In genomic region chr3:185936814-185937688, GRCh38 we compare ENCODE assay signal across 1 cellular context.
TF ChIP-seq lines count a peak whose summit lies in the region.

No MANE protein-coding gene starts in this region.

TF ChIP-seq in WTC11, 78 proteins besides CTCF, POLR2A, EP300 and RAD21 (continued from another document):
- TF ChIP-seq ARID4B (CRISPR knock-in tag; IDR thresholded peaks at IDR 0.05; ENCODE audit: borderline replicate concordance): no peak; the same call in 1 of the 2 replicates
- TF ChIP-seq PRRX2 (CRISPR knock-in tag; IDR thresholded peaks at IDR 0.05): peak; percentile 29
- TF ChIP-seq SOX15 (CRISPR knock-in tag; IDR thresholded peaks at IDR 0.05): no peak
- TF ChIP-seq EMX1 (CRISPR knock-in tag; IDR thresholded peaks at IDR 0.05): peak; percentile 83
- TF ChIP-seq, protein P1, sequence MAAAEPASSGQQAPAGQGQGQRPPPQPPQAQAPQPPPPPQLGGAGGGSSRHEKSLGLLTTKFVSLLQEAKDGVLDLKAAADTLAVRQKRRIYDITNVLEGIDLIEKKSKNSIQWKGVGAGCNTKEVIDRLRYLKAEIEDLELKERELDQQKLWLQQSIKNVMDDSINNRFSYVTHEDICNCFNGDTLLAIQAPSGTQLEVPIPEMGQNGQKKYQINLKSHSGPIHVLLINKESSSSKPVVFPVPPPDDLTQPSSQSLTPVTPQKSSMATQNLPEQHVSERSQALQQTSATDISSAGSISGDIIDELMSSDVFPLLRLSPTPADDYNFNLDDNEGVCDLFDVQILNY (CRISPR knock-in tag; IDR thresholded peaks at IDR 0.05): 0 out of 2 replicates have a peak, but pooled peaks have one; percentile 38
- TF ChIP-seq, protein P2, sequence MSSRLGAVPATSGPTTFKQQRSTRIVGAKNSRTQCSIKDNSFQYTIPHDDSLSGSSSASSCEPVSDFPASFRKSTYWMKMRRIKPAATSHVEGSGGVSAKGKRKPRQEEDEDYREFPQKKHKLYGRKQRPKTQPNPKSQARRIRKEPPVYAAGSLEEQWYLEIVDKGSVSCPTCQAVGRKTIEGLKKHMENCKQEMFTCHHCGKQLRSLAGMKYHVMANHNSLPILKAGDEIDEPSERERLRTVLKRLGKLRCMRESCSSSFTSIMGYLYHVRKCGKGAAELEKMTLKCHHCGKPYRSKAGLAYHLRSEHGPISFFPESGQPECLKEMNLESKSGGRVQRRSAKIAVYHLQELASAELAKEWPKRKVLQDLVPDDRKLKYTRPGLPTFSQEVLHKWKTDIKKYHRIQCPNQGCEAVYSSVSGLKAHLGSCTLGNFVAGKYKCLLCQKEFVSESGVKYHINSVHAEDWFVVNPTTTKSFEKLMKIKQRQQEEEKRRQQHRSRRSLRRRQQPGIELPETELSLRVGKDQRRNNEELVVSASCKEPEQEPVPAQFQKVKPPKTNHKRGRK (CRISPR knock-in tag; IDR thresholded peaks at IDR 0.05; ENCODE audit: borderline replicate concordance): 0 out of 2 replicates have a peak, but pooled peaks have one; percentile 15
- TF ChIP-seq, protein P3, sequence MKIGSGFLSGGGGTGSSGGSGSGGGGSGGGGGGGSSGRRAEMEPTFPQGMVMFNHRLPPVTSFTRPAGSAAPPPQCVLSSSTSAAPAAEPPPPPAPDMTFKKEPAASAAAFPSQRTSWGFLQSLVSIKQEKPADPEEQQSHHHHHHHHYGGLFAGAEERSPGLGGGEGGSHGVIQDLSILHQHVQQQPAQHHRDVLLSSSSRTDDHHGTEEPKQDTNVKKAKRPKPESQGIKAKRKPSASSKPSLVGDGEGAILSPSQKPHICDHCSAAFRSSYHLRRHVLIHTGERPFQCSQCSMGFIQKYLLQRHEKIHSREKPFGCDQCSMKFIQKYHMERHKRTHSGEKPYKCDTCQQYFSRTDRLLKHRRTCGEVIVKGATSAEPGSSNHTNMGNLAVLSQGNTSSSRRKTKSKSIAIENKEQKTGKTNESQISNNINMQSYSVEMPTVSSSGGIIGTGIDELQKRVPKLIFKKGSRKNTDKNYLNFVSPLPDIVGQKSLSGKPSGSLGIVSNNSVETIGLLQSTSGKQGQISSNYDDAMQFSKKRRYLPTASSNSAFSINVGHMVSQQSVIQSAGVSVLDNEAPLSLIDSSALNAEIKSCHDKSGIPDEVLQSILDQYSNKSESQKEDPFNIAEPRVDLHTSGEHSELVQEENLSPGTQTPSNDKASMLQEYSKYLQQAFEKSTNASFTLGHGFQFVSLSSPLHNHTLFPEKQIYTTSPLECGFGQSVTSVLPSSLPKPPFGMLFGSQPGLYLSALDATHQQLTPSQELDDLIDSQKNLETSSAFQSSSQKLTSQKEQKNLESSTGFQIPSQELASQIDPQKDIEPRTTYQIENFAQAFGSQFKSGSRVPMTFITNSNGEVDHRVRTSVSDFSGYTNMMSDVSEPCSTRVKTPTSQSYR (CRISPR knock-in tag; IDR thresholded peaks at IDR 0.05): peak; percentile 89
- TF ChIP-seq, protein P4, sequence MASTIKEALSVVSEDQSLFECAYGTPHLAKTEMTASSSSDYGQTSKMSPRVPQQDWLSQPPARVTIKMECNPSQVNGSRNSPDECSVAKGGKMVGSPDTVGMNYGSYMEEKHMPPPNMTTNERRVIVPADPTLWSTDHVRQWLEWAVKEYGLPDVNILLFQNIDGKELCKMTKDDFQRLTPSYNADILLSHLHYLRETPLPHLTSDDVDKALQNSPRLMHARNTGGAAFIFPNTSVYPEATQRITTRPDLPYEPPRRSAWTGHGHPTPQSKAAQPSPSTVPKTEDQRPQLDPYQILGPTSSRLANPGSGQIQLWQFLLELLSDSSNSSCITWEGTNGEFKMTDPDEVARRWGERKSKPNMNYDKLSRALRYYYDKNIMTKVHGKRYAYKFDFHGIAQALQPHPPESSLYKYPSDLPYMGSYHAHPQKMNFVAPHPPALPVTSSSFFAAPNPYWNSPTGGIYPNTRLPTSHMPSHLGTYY (CRISPR knock-in tag; IDR thresholded peaks at IDR 0.05): peak; percentile 76; the same call in 1 of the 2 replicates
- peak; percentile 57; the same call in 1 of the 2 replicates for TF ChIP-seq NFATC4 (CRISPR knock-in tag; IDR thresholded peaks at IDR 0.05)
- TF ChIP-seq SP1 (CRISPR knock-in tag; conservative IDR thresholded peaks at IDR 0.05): no peak
- TF ChIP-seq KAT7 (CRISPR knock-in tag; IDR thresholded peaks at IDR 0.05; ENCODE audit: borderline replicate concordance): peak; percentile 32; the same call in 1 of the 2 replicates
- no peak for TF ChIP-seq ZNF396 (CRISPR knock-in tag; IDR thresholded peaks at IDR 0.05; ENCODE audit: borderline replicate concordance)
- TF ChIP-seq ZBTB21 (CRISPR knock-in tag; IDR thresholded peaks at IDR 0.05; ENCODE audit: borderline replicate concordance): peak; percentile 38; the same call in 1 of the 2 replicates
- 0 out of 2 replicates have a peak, but pooled peaks have one; percentile 38 for TF ChIP-seq ZNF671 (CRISPR knock-in tag; IDR thresholded peaks at IDR 0.05)
- TF ChIP-seq TCF7 (CRISPR knock-in tag; IDR thresholded peaks at IDR 0.05; ENCODE audit: low read depth): 0 out of 2 replicates have a peak, but pooled peaks have one; percentile 63
- TF ChIP-seq STAT6 (CRISPR knock-in tag; conservative IDR thresholded peaks at IDR 0.05; ENCODE audit: low read depth): no peak
- TF ChIP-seq, protein P5, sequence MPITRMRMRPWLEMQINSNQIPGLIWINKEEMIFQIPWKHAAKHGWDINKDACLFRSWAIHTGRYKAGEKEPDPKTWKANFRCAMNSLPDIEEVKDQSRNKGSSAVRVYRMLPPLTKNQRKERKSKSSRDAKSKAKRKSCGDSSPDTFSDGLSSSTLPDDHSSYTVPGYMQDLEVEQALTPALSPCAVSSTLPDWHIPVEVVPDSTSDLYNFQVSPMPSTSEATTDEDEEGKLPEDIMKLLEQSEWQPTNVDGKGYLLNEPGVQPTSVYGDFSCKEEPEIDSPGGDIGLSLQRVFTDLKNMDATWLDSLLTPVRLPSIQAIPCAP (CRISPR knock-in tag; IDR thresholded peaks at IDR 0.05): 0 out of 2 replicates have a peak, but pooled peaks have one; percentile 11
- TF ChIP-seq, protein P6, sequence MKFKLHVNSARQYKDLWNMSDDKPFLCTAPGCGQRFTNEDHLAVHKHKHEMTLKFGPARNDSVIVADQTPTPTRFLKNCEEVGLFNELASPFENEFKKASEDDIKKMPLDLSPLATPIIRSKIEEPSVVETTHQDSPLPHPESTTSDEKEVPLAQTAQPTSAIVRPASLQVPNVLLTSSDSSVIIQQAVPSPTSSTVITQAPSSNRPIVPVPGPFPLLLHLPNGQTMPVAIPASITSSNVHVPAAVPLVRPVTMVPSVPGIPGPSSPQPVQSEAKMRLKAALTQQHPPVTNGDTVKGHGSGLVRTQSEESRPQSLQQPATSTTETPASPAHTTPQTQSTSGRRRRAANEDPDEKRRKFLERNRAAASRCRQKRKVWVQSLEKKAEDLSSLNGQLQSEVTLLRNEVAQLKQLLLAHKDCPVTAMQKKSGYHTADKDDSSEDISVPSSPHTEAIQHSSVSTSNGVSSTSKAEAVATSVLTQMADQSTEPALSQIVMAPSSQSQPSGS (CRISPR knock-in tag; IDR thresholded peaks at IDR 0.05; ENCODE audit: borderline replicate concordance, low read depth): no peak
- peak; percentile 11; the same call in 1 of the 2 replicates for TF ChIP-seq NFE2L1 (CRISPR knock-in tag; IDR thresholded peaks at IDR 0.05)
TF ChIP-seq in WTC11: peak in this region for 17.
